In the genomic region with DNA sequence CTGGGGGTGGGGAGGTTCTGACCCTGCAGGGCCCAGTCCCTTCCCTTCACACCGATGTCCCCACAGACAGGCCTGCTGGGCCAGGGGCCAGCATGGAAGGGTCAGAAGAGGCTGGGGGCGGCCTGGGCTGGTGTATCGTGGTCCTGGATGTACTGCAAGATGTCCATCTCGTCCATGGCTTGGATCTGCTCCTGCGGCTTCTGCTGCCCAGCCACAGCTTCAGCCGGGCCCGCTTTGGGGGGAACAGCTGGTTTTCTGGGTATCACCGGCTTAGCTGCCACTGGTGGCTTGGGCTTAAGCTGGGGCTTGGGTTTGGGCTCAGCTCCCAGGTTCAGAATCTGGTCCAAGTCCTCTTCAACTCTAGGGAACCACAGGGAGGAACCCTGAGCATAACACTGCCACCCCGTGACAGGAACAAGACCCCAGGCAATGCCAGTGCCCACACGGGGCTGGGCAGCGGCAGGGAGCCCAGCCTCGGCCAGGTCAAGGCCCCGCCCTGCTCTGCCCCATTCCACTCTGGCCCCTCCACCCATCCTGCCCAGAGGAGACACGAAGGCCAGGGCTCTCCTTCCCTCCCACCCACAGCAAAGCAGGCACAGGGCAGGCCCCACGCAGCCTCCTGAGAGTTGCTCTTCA, we compare ENCODE assay signal across 12 cellular contexts. TPM values are rescaled to one million over a fixed set of nuclear protein-coding genes. Genes with fewer than 3 reads are reported as not detected.
DNase-seq lines count a peak whose midpoint lies in the region; ATAC-seq and TF ChIP-seq lines count a peak whose summit lies in the region.
"Had no signal": no experiment of that assay in that cellular context is flagged by ENCODE, and none has a peak within 500 bp of the region (broad histone marks: within the 10 kb centered on the region; RNA-seq: fewer than 3 reads in every experiment).

No MANE protein-coding gene starts in this region.

- H3K4me3 Mint-ChIP-seq in HFFc6 (no peak overlapping the region), endodermal cell (no peak overlapping the region), T-cell (no peak overlapping the region)
- no peak overlapping the region for H3K4me3 Mint-ChIP-seq in stimulated activated effector memory CD8-positive, alpha-beta T cell treated with anti-CD3 and anti-CD28 coated beads, Interleukin-12 subunit alpha, Interleukin-12 subunit beta, amount 100 ng/mL, for 72 hours
- H3K4me3 Mint-ChIP-seq: activated CD4-positive, alpha-beta memory T cell treated with anti-CD3 and anti-CD28 coated beads, Interleukin-2, amount 10 ng/mL, durations not matched to agents 7 days and 5 days; activated naive CD8-positive, alpha-beta T cell; CD4-positive, CD25-positive, alpha-beta regulatory T cell had no signal

- no peak for DNase-seq in HFFc6
- peak; percentile 42 for DNase-seq in endodermal cell
- DNase-seq in mesenteric fat pad (ENCODE audit: low spot score), result peak; percentile 84
- DNase-seq in stimulated activated effector memory CD8-positive, alpha-beta T cell treated with anti-CD3 and anti-CD28 coated beads, Interleukin-12 subunit alpha, Interleukin-12 subunit beta, amount 100 ng/mL, for 72 hours (ENCODE audit: low spot score in 2 of 2), result no peak
- DNase-seq in T-cell, result no peak
- no peak for DNase-seq in stimulated activated CD4-positive, alpha-beta T cell treated with anti-CD3 and anti-CD28 coated beads, Interleukin-4, amount 100 ng/mL, for 24 hours
- DNase-seq in HuH-7 (ENCODE audit: low spot score), result no peak
- no peak for DNase-seq in activated CD8-positive, alpha-beta memory T cell treated with anti-CD3 and anti-CD28 coated beads, Interleukin-2, amount 50 U/mL, for 48 hours
- DNase-seq: activated CD4-positive, alpha-beta memory T cell treated with anti-CD3 and anti-CD28 coated beads, Interleukin-2, amount 10 ng/mL, durations not matched to agents 7 days and 5 days; CD4-positive, CD25-positive, alpha-beta regulatory T cell; NCI-H774 had no signal

- ATAC-seq in stimulated activated effector memory CD8-positive, alpha-beta T cell treated with anti-CD3 and anti-CD28 coated beads, Interleukin-12 subunit alpha, Interleukin-12 subunit beta, amount 100 ng/mL, for 72 hours, result no peak
- ATAC-seq in T-cell (replicated peaks in 1 of 4), result no peak

- H3K27ac Mint-ChIP-seq in HFFc6 (peak overlapping the region; percentile 75), endodermal cell (no peak overlapping the region), T-cell (no peak overlapping the region)
- H3K27ac Mint-ChIP-seq in stimulated activated effector memory CD8-positive, alpha-beta T cell treated with anti-CD3 and anti-CD28 coated beads, Interleukin-12 subunit alpha, Interleukin-12 subunit beta, amount 100 ng/mL, for 72 hours, result peak overlapping the region; percentile 13
- H3K27ac Mint-ChIP-seq: activated CD4-positive, alpha-beta memory T cell treated with anti-CD3 and anti-CD28 coated beads, Interleukin-2, amount 10 ng/mL, durations not matched to agents 7 days and 5 days; activated naive CD8-positive, alpha-beta T cell had no signal

- no peak overlapping the region for H3K27ac ChIP-seq in endodermal cell (ENCODE audit: low read depth, low read length)

- no peak overlapping the region for H3K4me3 ChIP-seq in endodermal cell (ENCODE audit: low read length)

- H3K27me3 ChIP-seq in endodermal cell (ENCODE audit: control insufficient read depth, insufficient read depth, low read length, poor library complexity, severe bottlenecking), result no peaks in the 10 kb centered on the region

- H3K27me3 Mint-ChIP-seq in HFFc6 (ENCODE audit: insufficient read depth) (no peaks in the 10 kb centered on the region), endodermal cell (ENCODE audit: insufficient read depth) (no peaks in the 10 kb centered on the region), T-cell (no peaks in the 10 kb centered on the region)
- H3K27me3 Mint-ChIP-seq: activated CD4-positive, alpha-beta memory T cell treated with anti-CD3 and anti-CD28 coated beads, Interleukin-2, amount 10 ng/mL, durations not matched to agents 7 days and 5 days; activated naive CD8-positive, alpha-beta T cell; CD4-positive, CD25-positive, alpha-beta regulatory T cell had no signal

- TF ChIP-seq CTCF in HFFc6 (IDR thresholded peaks at IDR 0.05) (no peak), endodermal cell (conservative IDR thresholded peaks at IDR 0.05) (no peak)

- no peaks in the 10 kb centered on the region for H3K9me3 ChIP-seq in endodermal cell (ENCODE audit: control insufficient read depth, low read length)

- 91 to 95% methylated on average over 4 to 15 of the region's 15 CpGs for WGBS in endodermal cell (ENCODE audit: insufficient coverage in 1 of 2, insufficient read length in 1 of 2), 2 experiments

- H3K36me3 ChIP-seq in endodermal cell (ENCODE audit: control insufficient read depth, insufficient read depth, low read length), result no peaks in the 10 kb centered on the region

- peaks cover 31% of the 10 kb centered on the region for H3K4me1 ChIP-seq in endodermal cell (ENCODE audit: control insufficient read depth, insufficient read depth, low read length)

- CTCF ChIA-PET in T-cell (lab: Charles Lee), result no interaction called here

- no peaks in the 10 kb centered on the region for H3K9me3 Mint-ChIP-seq in HFFc6
- H3K9me3 Mint-ChIP-seq in endodermal cell, result no peaks in the 10 kb centered on the region
- H3K9me3 Mint-ChIP-seq in stimulated activated effector memory CD8-positive, alpha-beta T cell treated with anti-CD3 and anti-CD28 coated beads, Interleukin-12 subunit alpha, Interleukin-12 subunit beta, amount 100 ng/mL, for 72 hours, result no peaks in the 10 kb centered on the region
- no peaks in the 10 kb centered on the region for H3K9me3 Mint-ChIP-seq in T-cell
- H3K9me3 Mint-ChIP-seq: activated CD4-positive, alpha-beta memory T cell treated with anti-CD3 and anti-CD28 coated beads, Interleukin-2, amount 10 ng/mL, durations not matched to agents 7 days and 5 days; CD4-positive, CD25-positive, alpha-beta regulatory T cell had no signal

- H3K4me1 Mint-ChIP-seq in HFFc6 (ENCODE audit: low read depth) (peaks cover 30% of the 10 kb centered on the region), endodermal cell (peaks cover 16% of the 10 kb centered on the region), T-cell (no peaks in the 10 kb centered on the region)
- H3K4me1 Mint-ChIP-seq in stimulated activated effector memory CD8-positive, alpha-beta T cell treated with anti-CD3 and anti-CD28 coated beads, Interleukin-12 subunit alpha, Interleukin-12 subunit beta, amount 100 ng/mL, for 72 hours, result peaks cover 6% of the 10 kb centered on the region
- H3K4me1 Mint-ChIP-seq: activated CD4-positive, alpha-beta memory T cell treated with anti-CD3 and anti-CD28 coated beads, Interleukin-2, amount 10 ng/mL, durations not matched to agents 7 days and 5 days; CD4-positive, CD25-positive, alpha-beta regulatory T cell had no signal

- POLR2A ChIA-PET in T-cell (lab: Charles Lee), result no interaction called here

- H3K9ac ChIP-seq in endodermal cell (ENCODE audit: extremely low read depth, low read length, poor library complexity, severe bottlenecking), result no peak overlapping the region

- H3K36me3 Mint-ChIP-seq in HFFc6 (ENCODE audit: low read depth), result 0 out of 2 replicates have a peak, but pooled peaks cover 6% of the 10 kb centered on the region
- H3K36me3 Mint-ChIP-seq in endodermal cell (ENCODE audit: low read depth), result peaks cover 14% of the 10 kb centered on the region
- peaks cover 18% of the 10 kb centered on the region for H3K36me3 Mint-ChIP-seq in stimulated activated effector memory CD8-positive, alpha-beta T cell treated with anti-CD3 and anti-CD28 coated beads, Interleukin-12 subunit alpha, Interleukin-12 subunit beta, amount 100 ng/mL, for 72 hours
- H3K36me3 Mint-ChIP-seq in T-cell, result peaks cover 31% of the 10 kb centered on the region

RNA-seq across cellular contexts. Expression of a gene that starts 31.9 kb away (rescaled TPM):
- total RNA-seq in HFFc6 (2021; fragmentation: NEBNext Ultra II Directional; extraction: Animal tissue kit (Norgen Biotek cat#: 25700)), result 10 to 100 TPM; 12.7 to 17.3 (median 15.8) TPM
- total RNA-seq in endodermal cell (10 to 100 TPM; 23.0 to 26.2 TPM), mesenteric fat pad (28.8 TPM), T-cell (10 to 100 TPM; 11.1 to 20.7 (median 17.2) TPM)
- 19.6 TPM for polyA plus RNA-seq in endodermal cell (2013, experiment 1 of 2)
- polyA plus RNA-seq in endodermal cell (2013, experiment 2 of 2), result 16.8 TPM

RNA-seq across cellular contexts. Expression of a gene that starts 47.9 kb away (rescaled TPM):
- total RNA-seq in HFFc6 (2021; fragmentation: NEBNext Ultra II Directional; extraction: Animal tissue kit (Norgen Biotek cat#: 25700)), result under 1 TPM in 1 of 6 experiments, not detected in 5; 0.05 TPM
- under 1 TPM; 0.07 to 0.09 TPM for total RNA-seq in endodermal cell
- 9.4 TPM for polyA plus RNA-seq in endodermal cell (2013, experiment 1 of 2)
- polyA plus RNA-seq in endodermal cell (2013, experiment 2 of 2), result 8.1 TPM
- total RNA-seq in mesenteric fat pad, result 1.2 TPM
- total RNA-seq in T-cell, result under 1 TPM; 0.10 to 0.51 (median 0.16) TPM
- total RNA-seq: activated CD4-positive, alpha-beta memory T cell treated with anti-CD3 and anti-CD28 coated beads, Interleukin-2, amount 10 ng/mL, durations not matched to agents 7 days and 5 days had no signal

Comparison
In these comparisons a context has a peak if more than half of its experiments do, and no peak if none do; other contexts are left out.
1. DNase-seq: peak in endodermal cell (single experiment) and mesenteric fat pad (single experiment); none in HFFc6 (single experiment), stimulated activated effector memory CD8-positive, alpha-beta T cell treated with anti-CD3 and anti-CD28 coated beads, Interleukin-12 subunit alpha, Interleukin-12 subunit beta, amount 100 ng/mL, for 72 hours (0 of 2), T-cell (0 of 34), stimulated activated CD4-positive, alpha-beta T cell treated with anti-CD3 and anti-CD28 coated beads, Interleukin-4, amount 100 ng/mL, for 24 hours (single experiment), HuH-7 (single experiment) and activated CD8-positive, alpha-beta memory T cell treated with anti-CD3 and anti-CD28 coated beads, Interleukin-2, amount 50 U/mL, for 48 hours (single experiment).
2. H3K27ac Mint-ChIP-seq: peak in HFFc6 (single experiment) and stimulated activated effector memory CD8-positive, alpha-beta T cell treated with anti-CD3 and anti-CD28 coated beads, Interleukin-12 subunit alpha, Interleukin-12 subunit beta, amount 100 ng/mL, for 72 hours (single experiment); none in endodermal cell (single experiment) and T-cell (0 of 2).